In genomic region chr11:697811-698311, GRCh38 we compare ENCODE assay signal across 9 cellular contexts. TPM values are rescaled to one million over a fixed set of nuclear protein-coding genes. Genes with fewer than 3 reads are reported as not detected.
DNase-seq lines count a peak whose midpoint lies in the region; ATAC-seq and TF ChIP-seq lines count a peak whose summit lies in the region.
"Had no signal": no experiment of that assay in that cellular context is flagged by ENCODE, and none has a peak within 500 bp of the region (broad histone marks: within the 10 kb centered on the region; RNA-seq: fewer than 3 reads in every experiment).

No MANE protein-coding gene starts in this region.

- H3K9me2 ChIP-seq in GM23248 (ENCODE audit: insufficient read depth): no peaks in the 10 kb centered on the region

- TF ChIP-seq POLR2A in Peyer's patch (IDR thresholded peaks at IDR 0.05) (no peak), gastrocnemius medialis (IDR thresholded peaks at IDR 0.05) (no peak)

- H3K4me1 ChIP-seq in GM23248 (ENCODE audit: insufficient read depth): peaks cover 35% of the 10 kb centered on the region
- H3K4me1 ChIP-seq in Peyer's patch: peaks cover 3 to 38% (median 28%) of the 10 kb centered on the region in 4 donors
- H3K4me1 ChIP-seq in gastrocnemius medialis: peaks cover 33 to 35% of the 10 kb centered on the region in 2 donors

- H3K4me2 ChIP-seq in GM23248 (ENCODE audit: unreplicated experiment): peak overlapping the region; percentile 87

- CTCF ChIA-PET in HEK293T (lab: Yijun Ruan, JAX): interaction anchor here (1.4 kb wide), 1 partner anchor 66 kb away, joined by 3 read pairs; no protein-coding TSS in a partner anchor

- POLR2A ChIA-PET in HEK293T (lab: Yijun Ruan, JAX): interaction anchor here (1.3 kb wide), 1 partner anchor 27 kb away, joined by 3 read pairs; no protein-coding TSS in a partner anchor

- 66 to 69% methylated on average over 11 of the region's 11 CpGs for WGBS in GM23248 (ENCODE audit: low coverage in 1 of 2, low lambda C conversion rate in 2 of 2, missing lambda C conversion rate in 2 of 2), 2 experiments

- no peaks in the 10 kb centered on the region for H3K36me3 ChIP-seq in GM23248 (ENCODE audit: low read depth)
- H3K36me3 ChIP-seq in Peyer's patch: peaks cover 0 to 21% (median 0%) of the 10 kb centered on the region in 3 donors
- H3K36me3 ChIP-seq in gastrocnemius medialis: peaks cover 0 to 25% of the 10 kb centered on the region in 2 donors
- H3K36me3 ChIP-seq: SJSA1 had no signal

- TF ChIP-seq CTCF in Peyer's patch (IDR thresholded peaks at IDR 0.05) (no peak), epithelial cell of proximal tubule (conservative IDR thresholded peaks at IDR 0.05; ENCODE audit: low read depth, low read length) (no peak), gastrocnemius medialis (IDR thresholded peaks at IDR 0.05 in 4 of 5, conservative IDR thresholded peaks at IDR 0.05 in 1 of 5) (no peak)

- H3F3A ChIP-seq in GM23248 (ENCODE audit: insufficient read depth): peaks cover 25% of the 10 kb centered on the region

- peaks cover 64% of the 10 kb centered on the region for H3K79me2 ChIP-seq in GM23248 (ENCODE audit: insufficient read depth)

- H3K9me3 ChIP-seq in GM23248 (ENCODE audit: low read depth) (no peaks in the 10 kb centered on the region), Peyer's patch (no peaks in the 10 kb centered on the region), gastrocnemius medialis (no peaks in the 10 kb centered on the region)
- H3K9me3 ChIP-seq: SJSA1 had no signal

- H4K20me1 ChIP-seq in GM23248 (ENCODE audit: insufficient read depth): no peaks in the 10 kb centered on the region

- H2AFZ ChIP-seq in GM23248: no peak overlapping the region

- ATAC-seq in gastrocnemius medialis: no peak

- H3K4me3 ChIP-seq in GM23248 (peak overlapping the region; percentile 84), Peyer's patch (no peak overlapping the region), epithelial cell of proximal tubule (ENCODE audit: low read depth, low read length) (peak overlapping the region; percentile 15), gastrocnemius medialis (peak overlapping the region in 2 of 4 donors; percentile 22 to 86)
- H3K4me3 ChIP-seq: SJSA1 had no signal

- peak overlapping the region; percentile 96 for H3K9ac ChIP-seq in GM23248

- H3K27me3 ChIP-seq in GM23248 (replicated peaks; ENCODE audit: insufficient read depth) (no peaks in the 10 kb centered on the region), Peyer's patch (no peaks in the 10 kb centered on the region), gastrocnemius medialis (no peaks in the 10 kb centered on the region)
- H3K27me3 ChIP-seq: SJSA1 had no signal

- intact Hi-C loops in gastrocnemius medialis (cut with DNase I; ENCODE audit: low total_unique reads): loop anchor here (2.0 to 5.0 kb wide), 4 partner anchors 31 to 131 kb away; partner anchors contain the start of gene TALDO1

- in situ Hi-C loops in GM23248 (cut with MboI): no loop called here
- in situ Hi-C loops in gastrocnemius medialis (cut with MboI; ENCODE audit: low sequenced_read_pairs in 4 of 4): no loop called here

- DNase-seq in GM23248: peak; percentile 62
- no peak for DNase-seq in Peyer's patch
- no peak for DNase-seq in epithelial cell of proximal tubule (ENCODE audit: low read depth)
- no peak for DNase-seq in gastrocnemius medialis
- DNase-seq in stimulated activated CD4-positive, alpha-beta T cell treated with anti-CD3 and anti-CD28 coated beads, Interleukin-15, amount 100 ng/mL, for 24 hours: no peak
- no peak for DNase-seq in HEK293T (ENCODE audit: extremely low spot score)
- DNase-seq in SW 1271 (lab: John Stamatoyannopoulos, UW): no peak
- DNase-seq in NCI-H748 (lab: John Stamatoyannopoulos, UW; ENCODE audit: unreplicated experiment): no peak

- H3K27ac ChIP-seq in GM23248 (peak overlapping the region; percentile 94), Peyer's patch (peak overlapping the region; percentile 26 to 100 (median 98)), gastrocnemius medialis (peak overlapping the region; percentile 92 to 100 (median 98))
- H3K27ac ChIP-seq: SJSA1 had no signal

TF ChIP-seq in HEK293T, 16 proteins besides CTCF, POLR2A, EP300 and RAD21:
- TF ChIP-seq SP1 (IDR thresholded peaks at IDR 0.05): no peak
- TF ChIP-seq FOXK2 (IDR thresholded peaks at IDR 0.05): no peak

RNA-seq across cellular contexts. Expression of gene TMEM80, which starts 2.2 kb away (rescaled TPM):
- 27.0 and 37.3 TPM in 2 replicates for total RNA-seq in GM23248 (2014; rRNA removed; shearing (Covaris generic))
- polyA plus RNA-seq in GM23248 (2016; fragmentation: Nextera tagmentation; extraction: Ambion mirVana): 47.9 and 50.1 TPM in 2 replicates
- total RNA-seq in Peyer's patch (10 to 100 TPM; 10.7 to 58.9 (median 44.5) TPM), epithelial cell of proximal tubule (10.7 and 20.8 TPM in 2 replicates), gastrocnemius medialis (10 to 100 TPM in 3 of 4 donors, 1 to 10 TPM in 1; 3.2 to 22.3 (median 14.3) TPM)

RNA-seq across cellular contexts. Expression of gene DEAF1, which starts 2.8 kb away (rescaled TPM):
- 31.6 and 38.5 TPM in 2 replicates for total RNA-seq in GM23248 (2014; rRNA removed; shearing (Covaris generic))
- polyA plus RNA-seq in GM23248 (2016; fragmentation: Nextera tagmentation; extraction: Ambion mirVana): 31.7 and 35.0 TPM in 2 replicates
- 10 to 100 TPM; 14.9 to 56.2 (median 47.0) TPM for total RNA-seq in Peyer's patch
- 38.2 and 40.4 TPM in 2 replicates for total RNA-seq in epithelial cell of proximal tubule
- total RNA-seq in gastrocnemius medialis: 10 to 100 TPM; 14.8 to 42.4 (median 25.2) TPM

RNA-seq across cellular contexts. Expression of gene EPS8L2, which starts 8.2 kb away (rescaled TPM):
- 58.3 and 59.7 TPM in 2 replicates for total RNA-seq in GM23248 (2014; rRNA removed; shearing (Covaris generic))
- polyA plus RNA-seq in GM23248 (2016; fragmentation: Nextera tagmentation; extraction: Ambion mirVana): 46.4 and 48.2 TPM in 2 replicates
- 100 to 1,000 TPM; 258 to 710 (median 672) TPM for total RNA-seq in Peyer's patch
- 145 and 151 TPM in 2 replicates for total RNA-seq in epithelial cell of proximal tubule
- total RNA-seq in gastrocnemius medialis: 1 to 10 TPM in 3 of 4 donors, under 1 TPM in 1; 0.42 to 3.3 (median 1.8) TPM
- total RNA-seq: SJSA1 had no signal

RNA-seq across cellular contexts. Expression of gene TALDO1, which starts 49.4 kb away (rescaled TPM):
- 185 and 216 TPM in 2 replicates for total RNA-seq in GM23248 (2014; rRNA removed; shearing (Covaris generic))
- polyA plus RNA-seq in GM23248 (2016; fragmentation: Nextera tagmentation; extraction: Ambion mirVana): 313 and 318 TPM in 2 replicates
- total RNA-seq in Peyer's patch (100 to 1,000 TPM; 140 to 175 (median 149) TPM), epithelial cell of proximal tubule (332 and 365 TPM in 2 replicates), gastrocnemius medialis (100 to 1,000 TPM in 3 of 4 donors, 10 to 100 TPM in 1; 98.6 to 167 (median 153) TPM)

Comparison
In these comparisons a context has a peak if more than half of its experiments do, and no peak if none do; other contexts are left out.
1. H3K4me3 ChIP-seq: peak in GM23248 (single experiment) and epithelial cell of proximal tubule (single experiment); none in Peyer's patch (0 of 4).
2. RNA of gene EPS8L2, which starts 8.2 kb away (total RNA-seq): 258 to 710 TPM in Peyer's patch, 145 to 151 TPM in epithelial cell of proximal tubule and 58.3 to 59.7 TPM in GM23248; 0.42 to 3.3 TPM in gastrocnemius medialis; every median in the first group is over 10 times any median in the second.
3. Peak in every context shown above with its lines, with median percentiles within 50 percentile points of each other: H3K27ac ChIP-seq.